26 cellular contexts compared by ENCODE assay signal in genomic region chr22:42596376-42596775, GRCh38. TPM values are rescaled to one million over a fixed set of nuclear protein-coding genes. Genes with fewer than 3 reads are reported as not detected.
A peak's percentile ranks its signal among the peaks of the same experiment; 100 is the strongest.
DNase-seq lines count a peak whose midpoint lies in the region; ATAC-seq and TF ChIP-seq lines count a peak whose summit lies in the region.
"Had no signal": no experiment of that assay in that cellular context is flagged by ENCODE, and none has a peak within 500 bp of the region (broad histone marks: within the 10 kb centered on the region; RNA-seq: fewer than 3 reads in every experiment).

No MANE protein-coding gene starts in this region.

- no peaks in the 10 kb centered on the region for H3K27me3 ChIP-seq in upper lobe of right lung
- H3K27me3 ChIP-seq: neural progenitor cell had no signal

- peaks cover 100% of the 10 kb centered on the region for H3K36me3 ChIP-seq in upper lobe of right lung
- H3K36me3 ChIP-seq: neural progenitor cell had no signal

- no peak overlapping the region for H3K4me3 Mint-ChIP-seq in activated T-cell treated with anti-CD3 and anti-CD28 coated beads, Interleukin-2, amount 50 U/mL, for 24 hours
- no peak overlapping the region for H3K4me3 Mint-ChIP-seq in memory B cell
- H3K4me3 Mint-ChIP-seq: B cell, brain, H9, neural progenitor cell had no signal

- no peaks in the 10 kb centered on the region for H3K27me3 Mint-ChIP-seq in activated T-cell treated with anti-CD3 and anti-CD28 coated beads, Interleukin-2, amount 50 U/mL, for 24 hours
- no peaks in the 10 kb centered on the region for H3K27me3 Mint-ChIP-seq in memory B cell
- H3K27me3 Mint-ChIP-seq: B cell, brain had no signal

- peak overlapping the region; percentile 71 for H3K27ac Mint-ChIP-seq in activated T-cell treated with anti-CD3 and anti-CD28 coated beads, Interleukin-2, amount 50 U/mL, for 24 hours
- H3K27ac Mint-ChIP-seq in memory B cell, result peak overlapping the region; percentile 35
- H3K27ac Mint-ChIP-seq: B cell, H9, neural progenitor cell had no signal

- H3K9me3 ChIP-seq in upper lobe of right lung, result no peaks in the 10 kb centered on the region
- H3K9me3 ChIP-seq: mucosa of descending colon, prostate gland had no signal

- H3K4me1 ChIP-seq in upper lobe of right lung, result peaks cover 4% of the 10 kb centered on the region
- H3K4me1 ChIP-seq: neural progenitor cell, prostate gland had no signal

- H3K4me1 Mint-ChIP-seq in activated T-cell treated with anti-CD3 and anti-CD28 coated beads, Interleukin-2, amount 50 U/mL, for 24 hours (ENCODE audit: low read depth), result no peaks in the 10 kb centered on the region
- no peaks in the 10 kb centered on the region for H3K4me1 Mint-ChIP-seq in memory B cell
- H3K4me1 Mint-ChIP-seq: B cell, brain, H9, neural progenitor cell had no signal

- TF ChIP-seq CTCF in fibroblast of villous mesenchyme (IDR thresholded peaks at IDR 0.05; ENCODE audit: insufficient read depth, low read depth, low read length) (no peak), upper lobe of right lung (IDR thresholded peaks at IDR 0.05) (no peak)

- peaks cover 99% of the 10 kb centered on the region for H3K36me3 Mint-ChIP-seq in activated T-cell treated with anti-CD3 and anti-CD28 coated beads, Interleukin-2, amount 50 U/mL, for 24 hours (ENCODE audit: low read depth)
- H3K36me3 Mint-ChIP-seq in memory B cell, result peaks cover 22% of the 10 kb centered on the region

- no peak overlapping the region for H3K4me3 ChIP-seq in fibroblast of villous mesenchyme (ENCODE audit: low read depth, low read length)
- no peak overlapping the region for H3K4me3 ChIP-seq in upper lobe of right lung
- H3K4me3 ChIP-seq: mucosa of descending colon, neural progenitor cell, prostate gland had no signal

- H3K27ac ChIP-seq in upper lobe of right lung, result no peak overlapping the region
- H3K27ac ChIP-seq: neural progenitor cell, prostate gland had no signal

- ATAC-seq in memory B cell (ENCODE audit: low read depth), result no peak
- ATAC-seq in upper lobe of right lung, result peak; percentile 78
- no peak for ATAC-seq in HG03442 (IDR thresholded peaks at IDR 0.05; ENCODE audit: unreplicated experiment)
- ATAC-seq: left colon, mucosa of descending colon had no signal

- DNase-seq in activated T-cell treated with anti-CD3 and anti-CD28 coated beads, Interleukin-2, amount 50 U/mL, for 24 hours, result no peak
- DNase-seq in activated T-cell treated with anti-CD3 and anti-CD28 coated beads for 4 hours (no peak), fibroblast of villous mesenchyme (ENCODE audit: low read depth) (peak; percentile 47), memory B cell (ENCODE audit: low spot score in 2 of 2) (no peak), upper lobe of right lung (no peak), NCI-H146 treated with DMSO at 0.1 percent for 48 hours (lab: John Stamatoyannopoulos, UW; ENCODE audit: unreplicated experiment) (no peak), germinal center (ENCODE audit: low spot score) (no peak)
- DNase-seq: activated CD8-positive, alpha-beta memory T cell treated with anti-CD3 and anti-CD28 coated beads for 24 hours; activated naive CD4-positive, alpha-beta T cell treated with anti-CD3 and anti-CD28 coated beads, Interleukin-2, amount 50 U/mL, for 16 hours; dermis blood vessel endothelial cell; foreskin melanocyte; H9; left colon; mucosa of descending colon; NCI-H1092; NCI-H2029 treated with DMSO at 0.1 percent for 48 hours; NCI-H510A treated with DMSO at 0.1 percent for 48 hours; small intestine; stimulated activated CD4-positive, alpha-beta T cell treated with anti-CD3 and anti-CD28 coated beads, Interleukin-4, amount 100 ng/mL, for 1 hour had no signal

- no peaks in the 10 kb centered on the region for H3K9me3 Mint-ChIP-seq in activated T-cell treated with anti-CD3 and anti-CD28 coated beads, Interleukin-2, amount 50 U/mL, for 24 hours
- no peaks in the 10 kb centered on the region for H3K9me3 Mint-ChIP-seq in memory B cell
- H3K9me3 Mint-ChIP-seq: brain, H9, neural progenitor cell had no signal

- intact Hi-C loops in upper lobe of right lung (cut with DNase I), result no loop called here

RNA-seq across cellular contexts. Expression of gene POLDIP3, which starts 18.3 kb away (rescaled TPM):
- 22.5 and 26.3 TPM in 2 replicates for total RNA-seq in fibroblast of villous mesenchyme
- total RNA-seq in upper lobe of right lung, result 66.9 TPM

RNA-seq across cellular contexts. Expression of gene SERHL2, which starts 42.6 kb away (rescaled TPM):
- total RNA-seq in fibroblast of villous mesenchyme (2.2 and 2.3 TPM in 2 replicates), upper lobe of right lung (1.2 TPM)

RNA-seq across cellular contexts. Expression of gene ATP5MGL, which starts 44.0 kb away (rescaled TPM):
- total RNA-seq in fibroblast of villous mesenchyme, result 0.43 and 0.64 TPM in 2 replicates
- total RNA-seq in upper lobe of right lung, result 1.0 TPM
- total RNA-seq: Daoy, dermis blood vessel endothelial cell, LHCN-M2, prostate gland had no signal

RNA-seq across cellular contexts. Expression of gene CYB5R3, which starts 52.8 kb away (rescaled TPM):
- total RNA-seq in fibroblast of villous mesenchyme (57.9 and 67.0 TPM in 2 replicates), upper lobe of right lung (251 TPM)
